ENCODE assay signal across 1 cellular context in genomic region chr1:143988602-143989437, GRCh38. TPM values are rescaled to one million over a fixed set of nuclear protein-coding genes. Genes with fewer than 3 reads are reported as not detected.
"Had no signal": no experiment of that assay in that cellular context is flagged by ENCODE, and none has a peak within 500 bp of the region (broad histone marks: within the 10 kb centered on the region; RNA-seq: fewer than 3 reads in every experiment).

No MANE protein-coding gene starts in this region.

RNA-seq across cellular contexts. Expression of gene FAM72C, which starts 17.0 kb away (rescaled TPM):
- total RNA-seq: aorta had no signal
